ENCODE assay signal across 3 cellular contexts in the genomic region with DNA sequence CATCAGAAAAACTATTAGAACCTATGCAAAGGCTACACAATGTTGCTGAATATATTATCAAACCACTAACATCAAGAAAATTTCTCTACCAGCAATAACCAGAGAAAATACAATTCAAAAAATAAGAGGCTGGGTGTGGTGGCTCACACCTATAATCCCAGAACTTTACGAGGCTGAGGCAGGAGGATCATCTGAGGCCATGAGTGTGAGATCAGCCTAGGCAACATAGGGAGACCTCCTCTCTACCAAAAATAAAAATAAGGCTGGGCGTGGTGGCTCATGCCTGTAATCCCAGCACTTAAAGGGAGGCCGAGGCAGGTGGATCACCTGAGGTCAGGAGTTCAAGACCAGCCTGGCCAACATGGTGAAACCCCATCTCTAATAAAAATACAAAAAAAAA.
"Had no signal": no experiment of that assay in that cellular context is flagged by ENCODE, and none has a peak within 500 bp of the region (broad histone marks: within the 10 kb centered on the region; RNA-seq: fewer than 3 reads in every experiment).

No MANE protein-coding gene starts in this region.

- H3K4me3 ChIP-seq: GM12878 had no signal

- DNase-seq: GDM1, GF-D8 had no signal

- ATAC-seq: GM12878 had no signal
